1 cellular context compared by ENCODE assay signal in genomic region chr3:161475905-161476304, GRCh38.
TF ChIP-seq lines count a peak whose summit lies in the region.

No MANE protein-coding gene starts in this region.

TF ChIP-seq in WTC11, 78 proteins besides CTCF, POLR2A, EP300 and RAD21 (continued from another document):
- TF ChIP-seq, protein P1, sequence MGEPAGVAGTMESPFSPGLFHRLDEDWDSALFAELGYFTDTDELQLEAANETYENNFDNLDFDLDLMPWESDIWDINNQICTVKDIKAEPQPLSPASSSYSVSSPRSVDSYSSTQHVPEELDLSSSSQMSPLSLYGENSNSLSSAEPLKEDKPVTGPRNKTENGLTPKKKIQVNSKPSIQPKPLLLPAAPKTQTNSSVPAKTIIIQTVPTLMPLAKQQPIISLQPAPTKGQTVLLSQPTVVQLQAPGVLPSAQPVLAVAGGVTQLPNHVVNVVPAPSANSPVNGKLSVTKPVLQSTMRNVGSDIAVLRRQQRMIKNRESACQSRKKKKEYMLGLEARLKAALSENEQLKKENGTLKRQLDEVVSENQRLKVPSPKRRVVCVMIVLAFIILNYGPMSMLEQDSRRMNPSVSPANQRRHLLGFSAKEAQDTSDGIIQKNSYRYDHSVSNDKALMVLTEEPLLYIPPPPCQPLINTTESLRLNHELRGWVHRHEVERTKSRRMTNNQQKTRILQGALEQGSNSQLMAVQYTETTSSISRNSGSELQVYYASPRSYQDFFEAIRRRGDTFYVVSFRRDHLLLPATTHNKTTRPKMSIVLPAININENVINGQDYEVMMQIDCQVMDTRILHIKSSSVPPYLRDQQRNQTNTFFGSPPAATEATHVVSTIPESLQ (CRISPR knock-in tag; IDR thresholded peaks at IDR 0.05), result no peak
- TF ChIP-seq, protein P2, sequence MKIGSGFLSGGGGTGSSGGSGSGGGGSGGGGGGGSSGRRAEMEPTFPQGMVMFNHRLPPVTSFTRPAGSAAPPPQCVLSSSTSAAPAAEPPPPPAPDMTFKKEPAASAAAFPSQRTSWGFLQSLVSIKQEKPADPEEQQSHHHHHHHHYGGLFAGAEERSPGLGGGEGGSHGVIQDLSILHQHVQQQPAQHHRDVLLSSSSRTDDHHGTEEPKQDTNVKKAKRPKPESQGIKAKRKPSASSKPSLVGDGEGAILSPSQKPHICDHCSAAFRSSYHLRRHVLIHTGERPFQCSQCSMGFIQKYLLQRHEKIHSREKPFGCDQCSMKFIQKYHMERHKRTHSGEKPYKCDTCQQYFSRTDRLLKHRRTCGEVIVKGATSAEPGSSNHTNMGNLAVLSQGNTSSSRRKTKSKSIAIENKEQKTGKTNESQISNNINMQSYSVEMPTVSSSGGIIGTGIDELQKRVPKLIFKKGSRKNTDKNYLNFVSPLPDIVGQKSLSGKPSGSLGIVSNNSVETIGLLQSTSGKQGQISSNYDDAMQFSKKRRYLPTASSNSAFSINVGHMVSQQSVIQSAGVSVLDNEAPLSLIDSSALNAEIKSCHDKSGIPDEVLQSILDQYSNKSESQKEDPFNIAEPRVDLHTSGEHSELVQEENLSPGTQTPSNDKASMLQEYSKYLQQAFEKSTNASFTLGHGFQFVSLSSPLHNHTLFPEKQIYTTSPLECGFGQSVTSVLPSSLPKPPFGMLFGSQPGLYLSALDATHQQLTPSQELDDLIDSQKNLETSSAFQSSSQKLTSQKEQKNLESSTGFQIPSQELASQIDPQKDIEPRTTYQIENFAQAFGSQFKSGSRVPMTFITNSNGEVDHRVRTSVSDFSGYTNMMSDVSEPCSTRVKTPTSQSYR (CRISPR knock-in tag; IDR thresholded peaks at IDR 0.05), result no peak
- TF ChIP-seq FOXP1 (CRISPR knock-in tag; IDR thresholded peaks at IDR 0.05; ENCODE audit: borderline replicate concordance) (no peak), HMGA2 (CRISPR knock-in tag; IDR thresholded peaks at IDR 0.05) (no peak), SMAD3 (CRISPR knock-in tag; IDR thresholded peaks at IDR 0.05; ENCODE audit: borderline replicate concordance) (no peak), AFF4 (CRISPR knock-in tag; IDR thresholded peaks at IDR 0.05; ENCODE audit: borderline replicate concordance) (no peak), JUN (CRISPR knock-in tag; IDR thresholded peaks at IDR 0.05) (no peak), TEAD1 (CRISPR knock-in tag; IDR thresholded peaks at IDR 0.05) (no peak), NFATC4 (CRISPR knock-in tag; IDR thresholded peaks at IDR 0.05) (no peak), NR2C2 (CRISPR knock-in tag; IDR thresholded peaks at IDR 0.05) (no peak), IRF2 (CRISPR knock-in tag; IDR thresholded peaks at IDR 0.05; ENCODE audit: borderline replicate concordance, low read depth) (no peak), GABPB1 (CRISPR knock-in tag; IDR thresholded peaks at IDR 0.05) (no peak)
- TF ChIP-seq, protein P3, sequence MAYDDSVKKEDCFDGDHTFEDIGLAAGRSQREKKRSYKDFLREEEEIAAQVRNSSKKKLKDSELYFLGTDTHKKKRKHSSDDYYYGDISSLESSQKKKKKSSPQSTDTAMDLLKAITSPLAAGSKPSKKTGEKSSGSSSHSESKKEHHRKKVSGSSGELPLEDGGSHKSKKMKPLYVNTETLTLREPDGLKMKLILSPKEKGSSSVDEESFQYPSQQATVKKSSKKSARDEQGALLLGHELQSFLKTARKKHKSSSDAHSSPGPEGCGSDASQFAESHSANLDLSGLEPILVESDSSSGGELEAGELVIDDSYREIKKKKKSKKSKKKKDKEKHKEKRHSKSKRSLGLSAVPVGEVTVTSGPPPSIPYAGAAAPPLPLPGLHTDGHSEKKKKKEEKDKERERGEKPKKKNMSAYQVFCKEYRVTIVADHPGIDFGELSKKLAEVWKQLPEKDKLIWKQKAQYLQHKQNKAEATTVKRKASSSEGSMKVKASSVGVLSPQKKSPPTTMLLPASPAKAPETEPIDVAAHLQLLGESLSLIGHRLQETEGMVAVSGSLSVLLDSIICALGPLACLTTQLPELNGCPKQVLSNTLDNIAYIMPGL (CRISPR knock-in tag; IDR thresholded peaks at IDR 0.05), result no peak
- TF ChIP-seq, protein P4, sequence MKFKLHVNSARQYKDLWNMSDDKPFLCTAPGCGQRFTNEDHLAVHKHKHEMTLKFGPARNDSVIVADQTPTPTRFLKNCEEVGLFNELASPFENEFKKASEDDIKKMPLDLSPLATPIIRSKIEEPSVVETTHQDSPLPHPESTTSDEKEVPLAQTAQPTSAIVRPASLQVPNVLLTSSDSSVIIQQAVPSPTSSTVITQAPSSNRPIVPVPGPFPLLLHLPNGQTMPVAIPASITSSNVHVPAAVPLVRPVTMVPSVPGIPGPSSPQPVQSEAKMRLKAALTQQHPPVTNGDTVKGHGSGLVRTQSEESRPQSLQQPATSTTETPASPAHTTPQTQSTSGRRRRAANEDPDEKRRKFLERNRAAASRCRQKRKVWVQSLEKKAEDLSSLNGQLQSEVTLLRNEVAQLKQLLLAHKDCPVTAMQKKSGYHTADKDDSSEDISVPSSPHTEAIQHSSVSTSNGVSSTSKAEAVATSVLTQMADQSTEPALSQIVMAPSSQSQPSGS (CRISPR knock-in tag; IDR thresholded peaks at IDR 0.05; ENCODE audit: borderline replicate concordance, low read depth), result no peak
